1 cellular context compared by ENCODE assay signal in genomic region chr15:90957105-90957790, GRCh38.
A peak's percentile ranks its signal among the peaks of the same experiment; 100 is the strongest.
TF ChIP-seq lines count a peak whose summit lies in the region.

No MANE protein-coding gene starts in this region.

TF ChIP-seq in HepG2, 621 proteins besides CTCF, POLR2A, EP300 and RAD21:
- TF ChIP-seq AGO2 (optimal IDR thresholded peaks at IDR 0.05; ENCODE audit: low read depth, low read length) (peak; percentile 11), XBP1 (CRISPR knock-in tag; IDR thresholded peaks at IDR 0.05) (no peak), RBFOX2 (IDR thresholded peaks at IDR 0.05; ENCODE audit: low read depth, low read length) (0 out of 2 replicates have a peak, but pooled peaks have one; percentile 30)
